20 cellular contexts compared by ENCODE assay signal in genomic region chr1:109149874-109150601, GRCh38. TPM values are rescaled to one million over a fixed set of nuclear protein-coding genes. Genes with fewer than 3 reads are reported as not detected.
A peak's percentile ranks its signal among the peaks of the same experiment; 100 is the strongest.
DNase-seq lines count a peak whose midpoint lies in the region; ATAC-seq and TF ChIP-seq lines count a peak whose summit lies in the region.
"Had no signal": no experiment of that assay in that cellular context is flagged by ENCODE, and none has a peak within 500 bp of the region (broad histone marks: within the 10 kb centered on the region; RNA-seq: fewer than 3 reads in every experiment).

No MANE protein-coding gene starts in this region.

- in situ Hi-C loops in KBM-7 (cut with MboI; ENCODE audit: low pct_unique_long_range_greater_than_20kb, low sequenced_read_pairs) = no loop called here

- no peak for TF ChIP-seq POLR2A in right lobe of liver (IDR thresholded peaks at IDR 0.05)

- H3K36me3 Mint-ChIP-seq in endothelial cell (ENCODE audit: low read depth, unreplicated experiment) = no peaks in the 10 kb centered on the region

- DNase-seq in RPMI7951 (ENCODE audit: low read depth) (peak; percentile 7), endothelial cell (ENCODE audit: low spot score) (no peak), right lobe of liver (peak; percentile 64 to 87 (median 78)), retina (peak; percentile 13), NCI-H1417 treated with DMSO at 0.1 percent for 48 hours (lab: John Stamatoyannopoulos, UW) (no peak), GM10266 (ENCODE audit: extremely low spot score) (no peak), KBM-7 (no peak)
- DNase-seq: activated CD4-positive, alpha-beta T cell treated with anti-CD3 and anti-CD28 coated beads, Interleukin-2, amount 10 ng/mL, durations not matched to agents 7 days and 5 days; activated naive CD4-positive, alpha-beta T cell treated with anti-CD3 and anti-CD28 coated beads, Interleukin-2, amount 50 U/mL, for 16 hours; brain microvascular endothelial cell; dorsolateral prefrontal cortex; hippocampal formation; Kasumi-1; NCI-H1436 had no signal

- TF ChIP-seq CTCF in endothelial cell (IDR thresholded peaks at IDR 0.05; ENCODE audit: unreplicated experiment) (no peak), right lobe of liver (IDR thresholded peaks at IDR 0.05) (no peak), GM10266 (IDR thresholded peaks at IDR 0.05; ENCODE audit: control insufficient read depth, insufficient read depth, low read depth, missing control alignments) (no peak)

- H3K4me3 Mint-ChIP-seq in endothelial cell (ENCODE audit: unreplicated experiment) = peak overlapping the region; percentile 48
- H3K4me3 Mint-ChIP-seq: activated CD4-positive, alpha-beta T cell treated with anti-CD3 and anti-CD28 coated beads, Interleukin-2, amount 10 ng/mL, durations not matched to agents 7 days and 5 days had no signal

- no peaks in the 10 kb centered on the region for H3K36me3 ChIP-seq in right lobe of liver
- H3K36me3 ChIP-seq: brain microvascular endothelial cell had no signal

- no peaks in the 10 kb centered on the region for H3K9me3 ChIP-seq in right lobe of liver

- no peak overlapping the region for H3K4me3 ChIP-seq in right lobe of liver
- H3K4me3 ChIP-seq: dorsolateral prefrontal cortex, GM12878, GM23248 had no signal

- no peak overlapping the region for H3K27ac Mint-ChIP-seq in endothelial cell (ENCODE audit: unreplicated experiment)
- H3K27ac Mint-ChIP-seq: activated CD4-positive, alpha-beta T cell treated with anti-CD3 and anti-CD28 coated beads, Interleukin-2, amount 10 ng/mL, durations not matched to agents 7 days and 5 days had no signal

- 61% methylated on average over 13 of the region's 17 CpGs for WGBS in right lobe of liver (ENCODE audit: insufficient coverage, low coverage, low lambda C conversion rate, missing lambda C conversion rate)

- ATAC-seq in right lobe of liver = peak; percentile 91 to 98 (median 94)
- ATAC-seq in HG02981 (IDR thresholded peaks at IDR 0.05; ENCODE audit: unreplicated experiment) = no peak
- ATAC-seq: esophagus mucosa, GM12878 had no signal

- H3K9me3 Mint-ChIP-seq in endothelial cell (ENCODE audit: unreplicated experiment) = no peaks in the 10 kb centered on the region
- H3K9me3 Mint-ChIP-seq: activated CD4-positive, alpha-beta T cell treated with anti-CD3 and anti-CD28 coated beads, Interleukin-2, amount 10 ng/mL, durations not matched to agents 7 days and 5 days had no signal

- H3K27me3 Mint-ChIP-seq in endothelial cell (ENCODE audit: unreplicated experiment) = peaks cover 2% of the 10 kb centered on the region
- H3K27me3 Mint-ChIP-seq: activated CD4-positive, alpha-beta T cell treated with anti-CD3 and anti-CD28 coated beads, Interleukin-2, amount 10 ng/mL, durations not matched to agents 7 days and 5 days had no signal

- H3K27me3 ChIP-seq in right lobe of liver = no peaks in the 10 kb centered on the region
- H3K27me3 ChIP-seq: brain microvascular endothelial cell, dorsolateral prefrontal cortex had no signal

- peaks cover 6% of the 10 kb centered on the region for H3K4me1 Mint-ChIP-seq in endothelial cell (ENCODE audit: unreplicated experiment)
- H3K4me1 Mint-ChIP-seq: activated CD4-positive, alpha-beta T cell treated with anti-CD3 and anti-CD28 coated beads, Interleukin-2, amount 10 ng/mL, durations not matched to agents 7 days and 5 days had no signal

- H3K4me1 ChIP-seq in right lobe of liver = peaks cover 2 to 31% (median 7%) of the 10 kb centered on the region in 4 donors

- intact Hi-C loops in right lobe of liver (cut with DNase I) = no loop called here

- peak overlapping the region; percentile 50 to 66 (median 55) for H3K27ac ChIP-seq in right lobe of liver
- H3K27ac ChIP-seq: brain microvascular endothelial cell, GM23248 had no signal

RNA-seq across cellular contexts. Expression of gene ELAPOR1, which starts 36.1 kb away (rescaled TPM):
- total RNA-seq in RPMI7951 (2014; rRNA removed; shearing (Covaris generic)) = 0.29 and 0.36 TPM in 2 replicates
- total RNA-seq in endothelial cell (ENCODE audit: unreplicated experiment) (0.26 TPM), right lobe of liver (1 to 10 TPM in 1 of 6 experiments, under 1 TPM in 5; 0.16 to 1.2 (median 0.22) TPM)
- total RNA-seq: G401, OCI-LY7 had no signal

RNA-seq across cellular contexts. Expression of gene TMEM167B, which starts 59.5 kb away (rescaled TPM):
- 25.8 and 26.3 TPM in 2 replicates for total RNA-seq in RPMI7951 (2014; rRNA removed; shearing (Covaris generic))
- total RNA-seq in endothelial cell (ENCODE audit: unreplicated experiment) (22.3 TPM), right lobe of liver (10 to 100 TPM; 10.5 to 21.9 (median 15.1) TPM)

Comparison
In these comparisons a context has a peak if more than half of its experiments do, and no peak if none do; other contexts are left out.
1. DNase-seq: peak in RPMI7951 (single experiment), right lobe of liver (3 of 3) and retina (single experiment); none in endothelial cell (single experiment), NCI-H1417 treated with DMSO at 0.1 percent for 48 hours (single experiment), GM10266 (single experiment) and KBM-7 (single experiment).